14 cellular contexts compared by ENCODE assay signal in the genomic region with DNA sequence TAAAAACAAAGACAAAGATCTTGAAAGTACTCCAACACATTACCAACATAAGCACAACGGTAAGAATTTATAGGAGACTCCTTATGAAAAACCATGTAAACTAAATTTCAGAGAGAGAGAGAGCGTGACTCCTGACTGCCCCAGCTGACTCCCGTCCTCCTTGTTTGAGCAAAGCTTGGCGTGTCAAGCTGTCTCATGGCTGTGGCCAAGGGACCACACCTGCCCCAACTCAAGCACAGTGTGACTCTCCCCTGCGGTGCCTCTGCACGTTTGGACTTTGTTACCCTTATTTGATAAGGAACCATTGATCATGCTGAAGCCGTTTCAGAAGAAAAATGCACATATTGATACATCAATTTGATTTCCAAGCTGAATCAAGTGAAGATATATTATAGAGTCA.
"Had no signal": no experiment of that assay in that cellular context is flagged by ENCODE, and none has a peak within 500 bp of the region (broad histone marks: within the 10 kb centered on the region; RNA-seq: fewer than 3 reads in every experiment).

No MANE protein-coding gene starts in this region.

- H3K27me3 ChIP-seq: ascending aorta, neural progenitor cell had no signal

- H3K4me1 ChIP-seq: neural progenitor cell had no signal

- H3K27ac ChIP-seq: dorsolateral prefrontal cortex, neural progenitor cell, parathyroid adenoma had no signal

- H3K4me3 Mint-ChIP-seq: activated CD8-positive, alpha-beta T cell treated with anti-CD3 and anti-CD28 coated beads, Interleukin-2, amount 10 ng/mL, durations not matched to agents 7 days and 5 days; activated naive CD8-positive, alpha-beta T cell treated with anti-CD3 and anti-CD28 coated beads, Interleukin-2, amount 50 U/mL, for 24 hours; neural progenitor cell; stimulated activated memory B cell treated with anti-CD40 and anti-IgM and Interleukin-4, amounts not matched to agents 10 μg/mL and 1 μg/mL and 100 μg/mL, for 72 hours had no signal

- H3K36me3 ChIP-seq: ascending aorta, neural progenitor cell, spleen had no signal

- ATAC-seq: activated CD8-positive, alpha-beta T cell treated with anti-CD3 and anti-CD28 coated beads, Interleukin-2, amount 10 ng/mL, durations not matched to agents 7 days and 5 days; activated naive CD8-positive, alpha-beta T cell treated with anti-CD3 and anti-CD28 coated beads, Interleukin-2, amount 50 U/mL, for 24 hours; left lobe of liver; stimulated activated memory B cell treated with anti-CD40 and anti-IgM and Interleukin-4, amounts not matched to agents 10 μg/mL and 1 μg/mL and 100 μg/mL, for 72 hours had no signal

- H3K4me2 ChIP-seq: neural progenitor cell had no signal

- H2AFZ ChIP-seq: neural progenitor cell, parathyroid adenoma had no signal

- H3K36me3 Mint-ChIP-seq: neural progenitor cell; stimulated activated memory B cell treated with anti-CD40 and anti-IgM and Interleukin-4, amounts not matched to agents 10 μg/mL and 1 μg/mL and 100 μg/mL, for 72 hours had no signal

- DNase-seq: activated CD4-positive, alpha-beta T cell treated with anti-CD3 and anti-CD28 coated beads for 4 hours; activated CD8-positive, alpha-beta memory T cell treated with anti-CD3 and anti-CD28 coated beads, Interleukin-2, amount 50 U/mL, for 48 hours; activated CD8-positive, alpha-beta T cell treated with anti-CD3 and anti-CD28 coated beads, Interleukin-2, amount 10 ng/mL, durations not matched to agents 7 days and 5 days; activated naive CD4-positive, alpha-beta T cell; activated naive CD8-positive, alpha-beta T cell treated with anti-CD3 and anti-CD28 coated beads, Interleukin-2, amount 50 U/mL, for 24 hours; dorsolateral prefrontal cortex; spleen; stimulated activated CD4-positive, alpha-beta T cell treated with anti-CD3 and anti-CD28 coated beads, Interleukin-1b, Interleukin-23, amount 100 ng/mL, for 48 hours; T-helper 1 cell had no signal

- H3K4me1 Mint-ChIP-seq: neural progenitor cell had no signal

- H3K9ac ChIP-seq: neural progenitor cell, parathyroid adenoma had no signal

- H3K27ac Mint-ChIP-seq: activated CD8-positive, alpha-beta T cell treated with anti-CD3 and anti-CD28 coated beads, Interleukin-2, amount 10 ng/mL, durations not matched to agents 7 days and 5 days; activated naive CD8-positive, alpha-beta T cell treated with anti-CD3 and anti-CD28 coated beads, Interleukin-2, amount 50 U/mL, for 24 hours; neural progenitor cell; stimulated activated memory B cell treated with anti-CD40 and anti-IgM and Interleukin-4, amounts not matched to agents 10 μg/mL and 1 μg/mL and 100 μg/mL, for 72 hours had no signal

- H3K4me3 ChIP-seq: ascending aorta, dorsolateral prefrontal cortex, neural progenitor cell, spleen had no signal

- H3K79me2 ChIP-seq: parathyroid adenoma had no signal
